9 cellular contexts compared by ENCODE assay signal in the genomic region with DNA sequence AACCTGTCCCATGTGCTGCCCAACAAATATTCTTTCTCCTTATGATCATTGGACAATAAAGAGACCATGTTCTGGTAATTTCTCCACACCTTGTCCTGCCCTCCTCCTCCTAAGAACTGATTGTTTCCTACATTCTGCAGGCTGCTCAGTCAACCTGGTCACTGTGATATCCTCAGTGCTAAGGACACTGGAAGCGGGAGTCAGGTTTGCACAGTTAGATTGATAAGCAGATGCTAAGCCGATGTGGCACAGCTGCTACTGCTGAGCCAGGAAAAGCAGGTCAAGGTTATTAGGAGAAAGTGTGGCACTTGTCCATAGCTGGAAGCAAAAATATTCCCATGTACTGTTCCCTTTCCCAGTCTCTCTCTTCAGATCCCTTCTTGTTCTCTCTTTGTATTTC.
"Had no signal": no experiment of that assay in that cellular context is flagged by ENCODE, and none has a peak within 500 bp of the region (broad histone marks: within the 10 kb centered on the region; RNA-seq: fewer than 3 reads in every experiment).

No MANE protein-coding gene starts in this region.

- H3K4me3 ChIP-seq: GM23248, HAP-1 had no signal

- H3K27ac ChIP-seq: GM23248 had no signal

- H2AFZ ChIP-seq: GM23248 had no signal

- H3K36me3 ChIP-seq: HAP-1 had no signal

- H3K4me1 ChIP-seq: HAP-1 had no signal

- FAIRE-seq: HTR-8/SVneo had no signal

- H3K9ac ChIP-seq: GM23248 had no signal

- ATAC-seq: HCT116 had no signal

- H3K9me3 ChIP-seq: HAP-1 had no signal

- DNase-seq: GM23248, GOT3, H7, HFFc6, IMR-90, KBM-7 had no signal
